In the genomic region with DNA sequence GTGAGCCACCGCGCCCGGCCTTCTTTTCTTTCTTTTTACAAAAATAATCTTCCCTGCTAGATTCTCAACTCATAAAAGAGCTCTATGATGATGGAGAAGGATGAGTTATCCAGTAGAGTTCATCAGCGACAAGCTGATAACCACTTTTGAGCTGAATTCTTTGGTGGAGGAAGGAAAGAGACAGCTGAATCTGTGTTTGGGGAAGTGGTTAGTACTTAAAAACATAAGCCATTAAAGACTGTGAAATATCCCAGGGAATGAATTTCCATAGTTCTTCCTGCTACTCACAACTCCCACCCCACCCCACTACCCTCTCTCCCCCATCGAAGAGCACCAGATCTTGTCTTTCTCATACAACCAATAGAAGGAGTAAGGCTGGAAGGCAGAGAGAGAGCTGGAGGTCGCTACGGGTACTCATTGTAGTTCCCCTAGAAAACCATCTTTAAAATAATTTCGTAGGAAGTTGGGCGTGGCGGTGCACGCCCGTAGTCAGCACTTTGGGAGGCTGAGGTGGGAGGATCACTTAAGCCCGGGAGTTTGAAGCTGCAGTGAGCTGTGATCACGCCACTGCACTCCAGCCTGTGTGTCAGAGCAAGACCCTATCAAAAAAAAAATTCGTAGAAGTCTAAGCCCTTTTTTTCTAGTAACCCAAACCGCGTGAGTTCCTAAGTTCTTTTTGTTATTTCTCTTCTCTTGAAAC, we compare ENCODE assay signal across 8 cellular contexts. TPM values are rescaled to one million over a fixed set of nuclear protein-coding genes. Genes with fewer than 3 reads are reported as not detected.
DNase-seq lines count a peak whose midpoint lies in the region; ATAC-seq and TF ChIP-seq lines count a peak whose summit lies in the region.

No MANE protein-coding gene starts in this region.

- no peak for DNase-seq in activated B cell treated with CpG ODN at 0.5 μM for 24 hours
- no peak for DNase-seq in foreskin fibroblast
- no peak for DNase-seq in skeletal muscle cell (ENCODE audit: low read depth)
- no peak for DNase-seq in SK-N-DZ (ENCODE audit: low spot score)
- DNase-seq in SHP77 treated with DMSO at 0.1 percent for 48 hours (lab: John Stamatoyannopoulos, UW), result no peak
- DNase-seq in GM19238 (ENCODE audit: insufficient read length, low spot score), result no peak

- H3K27me3 Mint-ChIP-seq in activated B cell treated with CpG ODN at 0.5 μM for 24 hours, result no peaks in the 10 kb centered on the region

- peaks cover 21% of the 10 kb centered on the region for H3K4me1 Mint-ChIP-seq in activated B cell treated with CpG ODN at 0.5 μM for 24 hours

- TF ChIP-seq CTCF in C4-2B (conservative IDR thresholded peaks at IDR 0.05) (no peak), activated B cell treated with CpG ODN at 0.5 μM for 24 hours (IDR thresholded peaks at IDR 0.05) (no peak), foreskin fibroblast (IDR thresholded peaks at IDR 0.05; ENCODE audit: low read depth, low read length) (no peak)

- H3K27ac ChIP-seq in C4-2B, result peak overlapping the region; percentile 79

- CTCF ChIA-PET in activated B cell treated with CpG ODN at 0.5 μM for 24 hours (lab: Charles Lee), result interaction anchor here (0.7 to 7.3 kb wide), 18 partner anchors 10 to 202 kb away, joined by 3 to 94 read pairs (median 4); partner anchors contain the start of genes PFDN5 and ZNF740

- ATAC-seq in HG02981 (IDR thresholded peaks at IDR 0.05; ENCODE audit: unreplicated experiment) (peak; percentile 20), activated B cell treated with CpG ODN at 0.5 μM for 24 hours (ENCODE audit: low read depth) (peak; percentile 35)

- H3K9me3 Mint-ChIP-seq in activated B cell treated with CpG ODN at 0.5 μM for 24 hours, result no peaks in the 10 kb centered on the region

- H3K27ac Mint-ChIP-seq in activated B cell treated with CpG ODN at 0.5 μM for 24 hours, result peak overlapping the region; percentile 91

- peak overlapping the region; percentile 98 for H3K4me3 Mint-ChIP-seq in activated B cell treated with CpG ODN at 0.5 μM for 24 hours

- intact Hi-C loops in activated B cell treated with CpG ODN at 0.5 μM for 24 hours (cut with micrococcal nuclease), result loop anchor here (1.0 to 2.0 kb wide), 9 partner anchors 11 to 87 kb away; partner anchors contain the start of genes AAAS, CSAD, MYG1 and PFDN5

- peaks cover 7% of the 10 kb centered on the region for H3K36me3 Mint-ChIP-seq in activated B cell treated with CpG ODN at 0.5 μM for 24 hours (ENCODE audit: low read depth)

- H3K4me3 ChIP-seq in foreskin fibroblast (ENCODE audit: low read depth in 1 of 2, low read length in 2 of 2), result peak overlapping the region; percentile 69 to 87
- peak overlapping the region; percentile 87 for H3K4me3 ChIP-seq in skeletal muscle cell (ENCODE audit: low read depth, low read length)

- POLR2A ChIA-PET in activated B cell treated with CpG ODN at 0.5 μM for 24 hours (lab: Charles Lee), result interaction anchor here (0.5 to 4.2 kb wide), 18 partner anchors 11 to 411 kb away, joined by 3 to 66 read pairs (median 6); partner anchors contain the start of genes AAAS, CSAD, MYG1 and PFDN5

RNA-seq across cellular contexts. Expression of gene ESPL1, which starts 0.6 kb away (rescaled TPM):
- 6.2 and 8.2 TPM in 2 replicates for total RNA-seq in activated B cell treated with CpG ODN at 0.5 μM for 24 hours
- polyA plus RNA-seq in SK-N-DZ (2014; cell fraction: cytosol; rRNA removed), result 60.0 and 67.0 TPM in 2 replicates
- polyA plus RNA-seq in SK-N-DZ (2014; cell fraction: nucleus; rRNA removed), result 114 and 155 TPM in 2 replicates

RNA-seq across cellular contexts. Expression of gene PFDN5, which starts 27.9 kb away (rescaled TPM):
- total RNA-seq in activated B cell treated with CpG ODN at 0.5 μM for 24 hours, result 486 and 578 TPM in 2 replicates
- 675 and 816 TPM in 2 replicates for polyA plus RNA-seq in SK-N-DZ (2014; cell fraction: cytosol; rRNA removed)
- 822 and 978 TPM in 2 replicates for polyA plus RNA-seq in SK-N-DZ (2014; cell fraction: nucleus; rRNA removed)

RNA-seq across cellular contexts. Expression of gene MYG1, which starts 32.0 kb away (rescaled TPM):
- total RNA-seq in activated B cell treated with CpG ODN at 0.5 μM for 24 hours, result 59.1 and 65.3 TPM in 2 replicates
- polyA plus RNA-seq in SK-N-DZ (2014; cell fraction: cytosol; rRNA removed), result 99.9 and 106 TPM in 2 replicates
- 62.8 and 70.8 TPM in 2 replicates for polyA plus RNA-seq in SK-N-DZ (2014; cell fraction: nucleus; rRNA removed)

RNA-seq across cellular contexts. Expression of gene RARG, which starts 35.5 kb away (rescaled TPM):
- total RNA-seq in activated B cell treated with CpG ODN at 0.5 μM for 24 hours, result 5.5 and 7.5 TPM in 2 replicates
- polyA plus RNA-seq in SK-N-DZ (2014; cell fraction: cytosol; rRNA removed), result 0.35 and 2.0 TPM in 2 replicates
- polyA plus RNA-seq in SK-N-DZ (2014; cell fraction: nucleus; rRNA removed), result 1.9 and 2.2 TPM in 2 replicates

RNA-seq across cellular contexts. Expression of gene AAAS, which starts 54.0 kb away (rescaled TPM):
- total RNA-seq in activated B cell treated with CpG ODN at 0.5 μM for 24 hours, result 57.3 and 72.1 TPM in 2 replicates
- 147 and 171 TPM in 2 replicates for polyA plus RNA-seq in SK-N-DZ (2014; cell fraction: cytosol; rRNA removed)
- 254 and 291 TPM in 2 replicates for polyA plus RNA-seq in SK-N-DZ (2014; cell fraction: nucleus; rRNA removed)
